In the genomic region with DNA sequence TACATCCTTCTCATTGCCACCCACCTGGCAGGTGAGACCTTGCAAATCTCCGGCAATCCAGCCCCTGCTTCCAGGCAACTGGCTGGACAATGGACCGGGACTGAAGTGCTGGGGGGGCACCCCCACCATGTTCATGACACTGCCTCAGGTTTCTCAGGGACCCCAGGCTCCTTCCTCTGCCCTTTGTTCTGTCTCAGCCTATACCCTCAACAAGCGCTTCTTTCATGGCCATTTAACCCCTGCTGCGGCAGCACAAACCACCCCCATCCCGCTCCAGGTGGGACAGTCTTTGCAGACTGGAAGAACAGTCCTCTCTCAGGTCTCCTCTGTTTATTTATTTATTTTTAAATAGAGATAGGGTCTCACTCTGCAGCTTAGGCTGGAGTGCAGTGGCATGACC, we compare ENCODE assay signal across 29 cellular contexts. TPM values are rescaled to one million over a fixed set of nuclear protein-coding genes. Genes with fewer than 3 reads are reported as not detected.
"Had no signal": no experiment of that assay in that cellular context is flagged by ENCODE, and none has a peak within 500 bp of the region (broad histone marks: within the 10 kb centered on the region; RNA-seq: fewer than 3 reads in every experiment).

No MANE protein-coding gene starts in this region.

- H3K27ac ChIP-seq: coronary artery, esophagus squamous epithelium, heart right ventricle, left lung, neutrophil, pancreas, right lobe of liver, stomach, thyroid gland had no signal

- H3K9me3 ChIP-seq: esophagus squamous epithelium, heart right ventricle, left lung, mucosa of descending colon, neutrophil, pancreas, right lobe of liver, stomach, thyroid gland had no signal

- H3K36me3 Mint-ChIP-seq: mesothelial cell of epicardium; naive B cell; natural killer cell treated with Interleukin-12 subunit alpha and Interleukin-12 subunit beta and Interleukin-15 and Interleukin-18, amount 100 ng/mL, for 72 hours; stimulated activated effector memory CD8-positive, alpha-beta T cell treated with anti-CD3 and anti-CD28 coated beads, Interleukin-12 subunit alpha, Interleukin-12 subunit beta, amount 100 ng/mL, for 72 hours had no signal

- H3K27ac Mint-ChIP-seq: effector memory CD8-positive, alpha-beta T cell; mesothelial cell of epicardium; naive B cell; natural killer cell treated with Interleukin-12 subunit alpha and Interleukin-12 subunit beta and Interleukin-15 and Interleukin-18, amount 100 ng/mL, for 72 hours; stimulated activated effector memory CD8-positive, alpha-beta T cell treated with anti-CD3 and anti-CD28 coated beads, Interleukin-12 subunit alpha, Interleukin-12 subunit beta, amount 100 ng/mL, for 72 hours had no signal

- H3K27me3 ChIP-seq: esophagus squamous epithelium, heart right ventricle, pancreas, right lobe of liver, thyroid gland had no signal

- DNase-seq: dermis blood vessel endothelial cell; effector memory CD8-positive, alpha-beta T cell; erythroblast; esophagus squamous epithelium; foreskin melanocyte; glutamatergic neuron; heart right ventricle; hippocampal formation; left cardiac atrium; left lung; mesenchymal stem cell; naive B cell; pancreas; right lobe of liver; stimulated activated CD4-positive, alpha-beta T cell treated with anti-CD3 and anti-CD28 coated beads, Interleukin-2, amount 100 ng/mL, for 24 hours; stimulated activated CD4-positive, alpha-beta T cell treated with anti-CD3 and anti-CD28 coated beads, Interleukin-4, amount 100 ng/mL, for 24 hours; stimulated activated naive CD4-positive, alpha-beta T cell treated with Interleukin-2 at 50 U/mL for 16 hours; stomach; thyroid gland had no signal

- ATAC-seq: effector memory CD8-positive, alpha-beta T cell; heart right ventricle; left cardiac atrium; left lung; mucosa of descending colon; natural killer cell treated with Interleukin-12 subunit alpha and Interleukin-12 subunit beta and Interleukin-15 and Interleukin-18, amount 100 ng/mL, for 72 hours; pancreas; right lobe of liver; stimulated activated effector memory CD8-positive, alpha-beta T cell treated with anti-CD3 and anti-CD28 coated beads, Interleukin-12 subunit alpha, Interleukin-12 subunit beta, amount 100 ng/mL, for 72 hours had no signal

- H3K4me1 ChIP-seq: esophagus squamous epithelium, left lung, pancreas, right lobe of liver, stomach, thyroid gland had no signal

- H3K9me3 Mint-ChIP-seq: effector memory CD8-positive, alpha-beta T cell; mesothelial cell of epicardium; naive B cell; natural killer cell treated with Interleukin-12 subunit alpha and Interleukin-12 subunit beta and Interleukin-15 and Interleukin-18, amount 100 ng/mL, for 72 hours; neural crest cell; stimulated activated effector memory CD8-positive, alpha-beta T cell treated with anti-CD3 and anti-CD28 coated beads, Interleukin-12 subunit alpha, Interleukin-12 subunit beta, amount 100 ng/mL, for 72 hours had no signal

- H3K4me3 ChIP-seq: coronary artery, esophagus squamous epithelium, heart right ventricle, left lung, mucosa of descending colon, pancreas, right lobe of liver, stomach, thyroid gland had no signal

- H3K4me3 Mint-ChIP-seq: effector memory CD8-positive, alpha-beta T cell; mesothelial cell of epicardium; natural killer cell treated with Interleukin-12 subunit alpha and Interleukin-12 subunit beta and Interleukin-15 and Interleukin-18, amount 100 ng/mL, for 72 hours; neural crest cell; stimulated activated effector memory CD8-positive, alpha-beta T cell treated with anti-CD3 and anti-CD28 coated beads, Interleukin-12 subunit alpha, Interleukin-12 subunit beta, amount 100 ng/mL, for 72 hours had no signal

- H3K4me1 Mint-ChIP-seq: mesothelial cell of epicardium; naive B cell; neural crest cell; stimulated activated effector memory CD8-positive, alpha-beta T cell treated with anti-CD3 and anti-CD28 coated beads, Interleukin-12 subunit alpha, Interleukin-12 subunit beta, amount 100 ng/mL, for 72 hours had no signal

- H3K36me3 ChIP-seq: esophagus squamous epithelium, heart right ventricle, left lung, neutrophil, pancreas, right lobe of liver, stomach, thyroid gland had no signal

RNA-seq across cellular contexts. Expression of gene ISM2, which starts 7.6 kb away (rescaled TPM):
- total RNA-seq: heart right ventricle, left lung, lung microvascular endothelial cell, neural crest cell, pancreas, skeletal muscle tissue, thyroid gland, urinary bladder had no signal
- polyA plus RNA-seq: heart right ventricle, pancreas had no signal
